In the genomic region with DNA sequence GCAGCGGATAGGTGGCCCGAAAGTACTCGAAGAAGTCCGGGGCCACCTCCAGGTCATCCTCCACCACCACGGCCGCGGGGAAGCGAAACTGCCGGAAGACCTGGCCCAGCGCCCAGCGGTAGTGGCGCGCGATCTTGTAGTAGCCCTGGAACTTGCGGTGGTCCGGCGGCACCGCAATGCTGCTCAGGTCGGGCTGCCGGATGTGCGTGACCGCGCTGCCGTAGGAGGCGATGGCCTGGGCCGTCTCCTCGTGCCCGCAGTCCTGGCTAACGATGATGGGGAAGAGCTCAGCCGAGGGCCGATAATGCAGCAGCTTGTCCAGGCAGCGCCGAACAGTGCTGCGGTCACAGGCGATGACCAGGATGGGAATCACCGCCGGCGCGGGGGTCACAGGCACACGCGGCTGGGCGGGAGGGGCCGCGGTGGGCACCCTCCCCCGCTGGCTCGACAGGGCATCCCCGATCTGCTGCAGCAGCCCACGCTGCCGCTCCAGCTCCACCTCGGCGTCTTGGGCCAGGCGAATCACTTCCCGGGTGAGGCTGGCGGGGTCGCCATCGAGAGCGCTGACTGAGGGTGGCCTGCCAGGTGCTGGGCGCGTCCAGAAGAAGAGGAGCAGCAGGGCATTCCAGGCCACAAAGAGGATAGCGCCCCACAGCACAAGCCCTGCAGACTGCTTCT, we compare ENCODE assay signal across 19 cellular contexts. TPM values are rescaled to one million over a fixed set of nuclear protein-coding genes. Genes with fewer than 3 reads are reported as not detected.
"Had no signal": no experiment of that assay in that cellular context is flagged by ENCODE, and none has a peak within 500 bp of the region (broad histone marks: within the 10 kb centered on the region; RNA-seq: fewer than 3 reads in every experiment).

No MANE protein-coding gene starts in this region.

- H3K27me3 Mint-ChIP-seq: activated naive CD8-positive, alpha-beta T cell treated with anti-CD3 and anti-CD28 coated beads, Interleukin-2, amount 10 ng/mL, durations not matched to agents 7 days and 5 days; brain; naive B cell; T-cell had no signal

- H3K4me3 ChIP-seq: skin epidermis, stomach, testis had no signal

- H3K9ac ChIP-seq: SK-N-SH had no signal

- H3K4me3 Mint-ChIP-seq: activated naive CD8-positive, alpha-beta T cell treated with anti-CD3 and anti-CD28 coated beads, Interleukin-2, amount 10 ng/mL, durations not matched to agents 7 days and 5 days; brain had no signal

- FAIRE-seq: urothelium cell line had no signal

- H3K9me3 ChIP-seq: SK-N-SH, stomach, testis had no signal

- H3K4me2 ChIP-seq: SK-N-SH had no signal

- DNase-seq: activated CD4-positive, alpha-beta T cell treated with anti-CD3 and anti-CD28 coated beads, Interleukin-2, amount 50 U/mL, for 4 hours; activated CD4-positive, CD25-positive, alpha-beta regulatory T cell treated with anti-CD3 and anti-CD28 coated beads, Interleukin-2, amount 50 U/mL, for 72 hours; activated gamma-delta T cell treated with Interleukin-2 at 50 U/mL for 16 hours; activated naive CD8-positive, alpha-beta T cell treated with anti-CD3 and anti-CD28 coated beads, Interleukin-2, amount 10 ng/mL, durations not matched to agents 7 days and 5 days; central memory CD4-positive, alpha-beta T cell; effector CD8-positive, alpha-beta T cell; foreskin melanocyte; left cardiac atrium; naive B cell; SK-N-SH; stimulated activated CD4-positive, alpha-beta T cell treated with anti-CD3 and anti-CD28 coated beads, Interleukin-4, amount 100 ng/mL, for 24 hours; stomach; T-cell; testis had no signal

- H3K27ac Mint-ChIP-seq: brain had no signal

- H3K36me3 Mint-ChIP-seq: naive B cell had no signal

- H3K27me3 ChIP-seq: stomach, testis had no signal

- H3K27ac ChIP-seq: stomach, testis had no signal

- H3K9me3 Mint-ChIP-seq: activated naive CD8-positive, alpha-beta T cell treated with anti-CD3 and anti-CD28 coated beads, Interleukin-2, amount 10 ng/mL, durations not matched to agents 7 days and 5 days; brain; naive B cell; T-cell had no signal

- ATAC-seq: T-cell had no signal

RNA-seq across cellular contexts. Expression of a gene that starts 52.6 kb away (rescaled TPM):
- total RNA-seq: activated naive CD8-positive, alpha-beta T cell treated with anti-CD3 and anti-CD28 coated beads, Interleukin-2, amount 10 ng/mL, durations not matched to agents 7 days and 5 days; fibroblast of lung; left cardiac atrium; lung microvascular endothelial cell; stomach; T-cell; testis had no signal
- polyA plus RNA-seq: fibroblast of lung, SK-N-SH, stomach had no signal
